Comparison of ENCODE assay signal across 6 cellular contexts in genomic region chr3:50627407-50628051, GRCh38.
DNase-seq lines count a peak whose midpoint lies in the region; ATAC-seq lines count a peak whose summit lies in the region.

No MANE protein-coding gene starts in this region.

- peaks cover 61% of the 10 kb centered on the region for H3K36me3 Mint-ChIP-seq in T-helper 2 cell treated with Interferon-gamma antibody and Interleukin-4, amounts not matched to agents 5 μg/mL and 100 μg/mL, for 36 hours (ENCODE audit: low read depth)

- H3K4me1 Mint-ChIP-seq in T-helper 2 cell treated with Interferon-gamma antibody and Interleukin-4, amounts not matched to agents 5 μg/mL and 100 μg/mL, for 36 hours (ENCODE audit: low read depth), result peaks cover 82% of the 10 kb centered on the region

- DNase-seq in NCI-H524 (lab: John Stamatoyannopoulos, UW), result peak; percentile 27 to 33
- no peak for DNase-seq in NCI-H524 treated with DMSO at 0.1 percent for 48 hours (lab: John Stamatoyannopoulos, UW)
- DNase-seq in T-helper 2 cell treated with Interferon-gamma antibody and Interleukin-4, amounts not matched to agents 5 μg/mL and 100 μg/mL, for 36 hours (ENCODE audit: low spot score), result no peak
- peak; percentile 76 for DNase-seq in iPS-NIHi7 (ENCODE audit: extremely low spot score)
- no peak for DNase-seq in NCI-H345 (lab: John Stamatoyannopoulos, UW)

- no peak for ATAC-seq in GM18498 (IDR thresholded peaks at IDR 0.05; ENCODE audit: unreplicated experiment)

- H3K4me3 Mint-ChIP-seq in T-helper 2 cell treated with Interferon-gamma antibody and Interleukin-4, amounts not matched to agents 5 μg/mL and 100 μg/mL, for 36 hours, result peak overlapping the region; percentile 9

- no peaks in the 10 kb centered on the region for H3K27me3 Mint-ChIP-seq in T-helper 2 cell treated with Interferon-gamma antibody and Interleukin-4, amounts not matched to agents 5 μg/mL and 100 μg/mL, for 36 hours (ENCODE audit: low read depth)

- peak overlapping the region; percentile 72 for H3K27ac Mint-ChIP-seq in T-helper 2 cell treated with Interferon-gamma antibody and Interleukin-4, amounts not matched to agents 5 μg/mL and 100 μg/mL, for 36 hours

- H3K9me3 Mint-ChIP-seq in T-helper 2 cell treated with Interferon-gamma antibody and Interleukin-4, amounts not matched to agents 5 μg/mL and 100 μg/mL, for 36 hours, result no peaks in the 10 kb centered on the region

Comparison
In these comparisons a context has a peak if more than half of its experiments do, and no peak if none do; other contexts are left out.
1. DNase-seq: peak in NCI-H524 (2 of 2) and iPS-NIHi7 (single experiment); none in NCI-H524 treated with DMSO at 0.1 percent for 48 hours (single experiment), T-helper 2 cell treated with Interferon-gamma antibody and Interleukin-4, amounts not matched to agents 5 μg/mL and 100 μg/mL, for 36 hours (single experiment) and NCI-H345 (single experiment).